Comparison of ENCODE assay signal across 8 cellular contexts in the genomic region with DNA sequence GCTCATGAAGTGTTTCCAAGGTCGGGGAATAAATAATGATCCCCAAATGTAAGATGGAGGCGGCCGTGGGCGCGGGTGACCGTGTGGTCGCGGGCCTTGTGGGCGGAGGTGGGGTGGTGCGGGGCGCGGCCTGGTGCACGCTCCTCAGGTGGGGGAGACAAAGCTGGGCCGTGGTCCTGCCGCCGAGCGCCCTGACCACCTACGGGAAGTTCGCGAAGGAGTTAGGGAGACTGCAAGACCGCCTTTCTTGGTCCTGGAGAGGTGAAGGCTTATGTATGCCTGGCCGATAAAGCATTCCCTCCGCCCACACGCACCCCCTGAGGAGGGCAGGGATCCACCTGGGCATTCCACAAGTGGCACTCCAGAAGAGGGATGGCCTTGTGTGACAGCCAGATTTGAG. TPM values are rescaled to one million over a fixed set of nuclear protein-coding genes. Genes with fewer than 3 reads are reported as not detected.
DNase-seq lines count a peak whose midpoint lies in the region; ATAC-seq and TF ChIP-seq lines count a peak whose summit lies in the region.

No MANE protein-coding gene starts in this region.

- no peaks in the 10 kb centered on the region for H3K27me3 ChIP-seq in AG04450 (ENCODE audit: control insufficient read depth, insufficient read depth, low read length)
- H3K27me3 ChIP-seq in colonic mucosa, result no peaks in the 10 kb centered on the region
- no peaks in the 10 kb centered on the region for H3K27me3 ChIP-seq in muscle layer of colon (ENCODE audit: control insufficient read depth in 1 of 2, insufficient read depth in 2 of 2, low read length in 2 of 2)

- H3K4me3 ChIP-seq in AG04450 (ENCODE audit: low read depth, low read length) (peak overlapping the region; percentile 82), colonic mucosa (peak overlapping the region; percentile 85), muscle layer of colon (ENCODE audit: low read depth in 1 of 2, low read length in 2 of 2) (peak overlapping the region; percentile 53 to 85)

- no peak overlapping the region for H3K27ac ChIP-seq in AG04450 (ENCODE audit: low read depth, low read length)
- no peak overlapping the region for H3K27ac ChIP-seq in colonic mucosa
- peak overlapping the region; percentile 75 for H3K27ac ChIP-seq in muscle layer of colon (ENCODE audit: low read depth, low read length)

- intact Hi-C loops in colonic mucosa (cut with DNase I), result no loop called here

- H3K9ac ChIP-seq in colonic mucosa (ENCODE audit: low read depth in 2 of 2, low read length in 2 of 2) (peak overlapping the region; percentile 84 to 91), muscle layer of colon (ENCODE audit: low read length) (peak overlapping the region; percentile 68)

- peaks cover 2% of the 10 kb centered on the region for H3K27me3 Mint-ChIP-seq in IgD-negative memory B cell

- DNase-seq in AG04450 (ENCODE audit: low read depth, low spot score) (no peak), colonic mucosa (no peak), putamen (ENCODE audit: low spot score) (no peak)
- DNase-seq in stimulated activated naive CD4-positive, alpha-beta T cell treated with Interleukin-2 at 50 U/mL for 16 hours (lab: John Stamatoyannopoulos, UW), result no peak
- no peak for DNase-seq in activated CD4-positive, alpha-beta T cell treated with anti-CD3 and anti-CD28 coated beads, Interleukin-2, amount 50 U/mL, for 48 hours

- H3K9me3 Mint-ChIP-seq in IgD-negative memory B cell, result no peaks in the 10 kb centered on the region

- H3K4me3 Mint-ChIP-seq in IgD-negative memory B cell, result peak overlapping the region; percentile 83 to 97 (median 92)

- ATAC-seq in HG02623 (IDR thresholded peaks at IDR 0.05; ENCODE audit: unreplicated experiment), result no peak

- H3K9me3 ChIP-seq in AG04450 (ENCODE audit: control insufficient read depth, insufficient read depth, low read length) (no peaks in the 10 kb centered on the region), colonic mucosa (no peaks in the 10 kb centered on the region), muscle layer of colon (ENCODE audit: low read length) (no peaks in the 10 kb centered on the region)

- no peak for TF ChIP-seq CTCF in AG04450 (IDR thresholded peaks at IDR 0.05; ENCODE audit: low read depth, low read length)
- TF ChIP-seq CTCF in colonic mucosa (IDR thresholded peaks at IDR 0.05), result no peak

- POLR2A ChIA-PET in AG04450 (lab: Yijun Ruan, JAX), result no interaction called here

- H3K27ac Mint-ChIP-seq in IgD-negative memory B cell, result peak overlapping the region in 2 of 3 donors; percentile 10 to 88

- H3K36me3 Mint-ChIP-seq in IgD-negative memory B cell, result no peaks in the 10 kb centered on the region

- H3K4me1 ChIP-seq in colonic mucosa (no peaks in the 10 kb centered on the region), muscle layer of colon (ENCODE audit: insufficient read depth, low read length) (peaks cover 21% of the 10 kb centered on the region)

- CTCF ChIA-PET in AG04450 (lab: Charles Lee), result interaction anchor here (1.0 kb wide), 1 partner anchor 428 kb away, joined by 4 read pairs; no protein-coding TSS in a partner anchor

- H3K4me1 Mint-ChIP-seq in IgD-negative memory B cell, result peaks cover 5 to 10% (median 8%) of the 10 kb centered on the region in 3 donors

- H3K36me3 ChIP-seq in colonic mucosa (no peaks in the 10 kb centered on the region), muscle layer of colon (ENCODE audit: insufficient read depth, low read length) (no peaks in the 10 kb centered on the region)

RNA-seq across cellular contexts. Expression of a gene that starts 1.6 kb away (rescaled TPM):
- polyA plus RNA-seq in AG04450 (2011; rRNA removed), result 5.9 and 6.7 TPM in 2 replicates
- 4.7 and 6.6 TPM in 2 replicates for polyA minus RNA-seq in AG04450 (2011; rRNA and poly(A)+ RNA removed)
- polyA plus RNA-seq in IgD-negative memory B cell, result 8.9 TPM
- total RNA-seq in colonic mucosa, result 10 to 100 TPM in 1 of 2 donors, 1 to 10 TPM in 1; 8.0 to 10.8 TPM
